12 cellular contexts compared by ENCODE assay signal in genomic region chr2:222448806-222449205, GRCh38. TPM values are rescaled to one million over a fixed set of nuclear protein-coding genes. Genes with fewer than 3 reads are reported as not detected.
A peak's percentile ranks its signal among the peaks of the same experiment; 100 is the strongest.
DNase-seq lines count a peak whose midpoint lies in the region; ATAC-seq and TF ChIP-seq lines count a peak whose summit lies in the region.
"Had no signal": no experiment of that assay in that cellular context is flagged by ENCODE, and none has a peak within 500 bp of the region (broad histone marks: within the 10 kb centered on the region; RNA-seq: fewer than 3 reads in every experiment).

No MANE protein-coding gene starts in this region.

- H2BK12ac ChIP-seq in mesenchymal stem cell (ENCODE audit: low read length in 2 of 2), result no peak overlapping the region

- H2AFZ ChIP-seq in mammary epithelial cell (ENCODE audit: low read depth, low read length) (no peak overlapping the region), mesenchymal stem cell (ENCODE audit: low read depth, low read length) (no peak overlapping the region)

- H3K4me3 ChIP-seq in mammary epithelial cell (replicated peaks in 1 of 3; ENCODE audit: insufficient read depth in 1 of 3, low read depth in 2 of 3, low read length in 3 of 3), result no peak overlapping the region
- H3K4me3 ChIP-seq in mesenchymal stem cell (ENCODE audit: insufficient read depth in 1 of 2, low read depth in 1 of 2, low read length in 2 of 2), result no peak overlapping the region
- no peak overlapping the region for H3K4me3 ChIP-seq in H7 (ENCODE audit: insufficient read depth, low read depth, low read length)

- intact Hi-C loops in mammary epithelial cell (cut with micrococcal nuclease), result no loop called here

- no peak for TF ChIP-seq EP300 in Ishikawa (IDR thresholded peaks at IDR 0.05; ENCODE audit: borderline replicate concordance)

- no peak overlapping the region for H4K8ac ChIP-seq in mesenchymal stem cell (ENCODE audit: low read length)

- no peak overlapping the region for H3K14ac ChIP-seq in mesenchymal stem cell (ENCODE audit: low read length in 2 of 2)

- no peak overlapping the region for H4K91ac ChIP-seq in mesenchymal stem cell (ENCODE audit: low read length)

- no peak overlapping the region for H2BK15ac ChIP-seq in mesenchymal stem cell (ENCODE audit: low read depth, poor library complexity, severe bottlenecking)

- ATAC-seq in T-cell (replicated peaks in 1 of 4) (no peak), GM19328 (IDR thresholded peaks at IDR 0.05; ENCODE audit: unreplicated experiment) (no peak)

- no peak overlapping the region for H3K27ac Mint-ChIP-seq in T-cell
- H3K27ac Mint-ChIP-seq: activated CD4-positive, alpha-beta T cell treated with anti-CD3 and anti-CD28 coated beads, Interleukin-2, amount 10 ng/mL, durations not matched to agents 24 days and 14 days; CD4-positive, CD25-positive, alpha-beta regulatory T cell had no signal

- H4K20me1 ChIP-seq in mammary epithelial cell (ENCODE audit: insufficient read depth, low read length), result no peaks in the 10 kb centered on the region

- no peak overlapping the region for H3K27ac ChIP-seq in mammary epithelial cell (ENCODE audit: insufficient read depth, low read depth, low read length)
- H3K27ac ChIP-seq in mesenchymal stem cell (ENCODE audit: low read length, poor library complexity, severe bottlenecking), result no peak overlapping the region

- BruUV-seq in mammary epithelial cell (replicated peaks; lab: Mats Ljungman, UMichigan), result no TSS peak

- TF ChIP-seq RAD21 in Ishikawa (IDR thresholded peaks at IDR 0.05; ENCODE audit: low read depth), result no peak

- peak; percentile 12 for DNase-seq in AG08396 (ENCODE audit: low spot score)
- DNase-seq in mammary epithelial cell, result peak; percentile 24
- DNase-seq in mesenchymal stem cell, result peak; percentile 96
- DNase-seq in H7, result no peak
- no peak for DNase-seq in kidney tubule cell (ENCODE audit: low spot score)
- no peak for DNase-seq in T-cell
- DNase-seq: activated CD4-positive, alpha-beta T cell treated with anti-CD3 and anti-CD28 coated beads, Interleukin-2, amount 10 ng/mL, durations not matched to agents 24 days and 14 days; CD4-positive, CD25-positive, alpha-beta regulatory T cell; NCI-H1417 treated with DMSO at 0.1 percent for 48 hours; substantia nigra had no signal

- H3K36me3 Mint-ChIP-seq in T-cell, result no peaks in the 10 kb centered on the region

- H3K18ac ChIP-seq in mesenchymal stem cell (ENCODE audit: low read depth in 1 of 2, low read length in 2 of 2), result no peak overlapping the region

- H3K4me1 Mint-ChIP-seq in T-cell, result no peaks in the 10 kb centered on the region

- H3K23ac ChIP-seq in mesenchymal stem cell (ENCODE audit: low read length in 2 of 2), result no peak overlapping the region

- H3K36me3 ChIP-seq in mammary epithelial cell (ENCODE audit: insufficient read depth, low read length) (no peaks in the 10 kb centered on the region), mesenchymal stem cell (ENCODE audit: control insufficient read depth in 1 of 2, insufficient read depth in 2 of 2, low read depth in 1 of 2, low read length in 2 of 2) (no peaks in the 10 kb centered on the region), H7 (replicated peaks; ENCODE audit: control insufficient read depth, insufficient read depth, low read length) (no peaks in the 10 kb centered on the region)

- no peak overlapping the region for H3K4me3 Mint-ChIP-seq in T-cell
- H3K4me3 Mint-ChIP-seq: activated CD4-positive, alpha-beta T cell treated with anti-CD3 and anti-CD28 coated beads, Interleukin-2, amount 10 ng/mL, durations not matched to agents 24 days and 14 days; CD4-positive, CD25-positive, alpha-beta regulatory T cell had no signal

- no peak overlapping the region for H2AK5ac ChIP-seq in mesenchymal stem cell (ENCODE audit: low read length, severe bottlenecking)

- no peak overlapping the region for H2BK120ac ChIP-seq in mesenchymal stem cell (ENCODE audit: low read depth, low read length)

- H3K9me3 ChIP-seq in mammary epithelial cell (replicated peaks; ENCODE audit: insufficient read depth, low read length) (no peaks in the 10 kb centered on the region), mesenchymal stem cell (ENCODE audit: control insufficient read depth, low read length) (no peaks in the 10 kb centered on the region)

- dilution Hi-C loops in mammary epithelial cell (cut with HindIII; ENCODE audit: low sequenced_read_pairs), result no loop called here

- in situ Hi-C loops in mammary epithelial cell (cut with MboI; ENCODE audit: low sequenced_read_pairs in 2 of 2), result no loop called here

- H3K79me1 ChIP-seq in mesenchymal stem cell (replicated peaks; ENCODE audit: low read length, poor library complexity, severe bottlenecking), result no peaks in the 10 kb centered on the region

- H3K4me1 ChIP-seq in mammary epithelial cell (ENCODE audit: insufficient read depth, low read length), result no peaks in the 10 kb centered on the region
- H3K4me1 ChIP-seq in mesenchymal stem cell (ENCODE audit: control insufficient read depth, insufficient read depth, low read depth, low read length), result peaks cover 1% of the 10 kb centered on the region

- H3K4me2 ChIP-seq in mammary epithelial cell (ENCODE audit: insufficient read depth, low read depth, low read length), result no peak overlapping the region
- H3K4me2 ChIP-seq in mesenchymal stem cell (ENCODE audit: low read length, poor library complexity, severe bottlenecking), result no peak overlapping the region

- peak overlapping the region in 1 of 2 experiments; percentile 43 for H3K4ac ChIP-seq in mesenchymal stem cell (ENCODE audit: low read depth in 1 of 2, low read length in 2 of 2)

- H3K9me3 Mint-ChIP-seq in T-cell, result peaks cover 0 to 6% (median 0%) of the 10 kb centered on the region in 3 donors
- H3K9me3 Mint-ChIP-seq: activated CD4-positive, alpha-beta T cell treated with anti-CD3 and anti-CD28 coated beads, Interleukin-2, amount 10 ng/mL, durations not matched to agents 24 days and 14 days had no signal

- no peak for TF ChIP-seq CTCF in mammary epithelial cell (conservative IDR thresholded peaks at IDR 0.05 in 1 of 2, IDR thresholded peaks at IDR 0.05 in 1 of 2; ENCODE audit: extremely low read depth in 1 of 2, insufficient read depth in 1 of 2, low read depth in 1 of 2, low read length in 2 of 2)

- CTCF ChIA-PET in mammary epithelial cell (lab: Charles Lee; ENCODE audit: low non-redundant PET) (no interaction called here), T-cell (lab: Charles Lee) (no interaction called here)

- no peak overlapping the region for H2BK5ac ChIP-seq in mesenchymal stem cell (ENCODE audit: low read depth, low read length, poor library complexity, severe bottlenecking)

- peaks cover 0 to 14% of the 10 kb centered on the region in 2 donors for H3K27me3 Mint-ChIP-seq in T-cell
- H3K27me3 Mint-ChIP-seq: activated CD4-positive, alpha-beta T cell treated with anti-CD3 and anti-CD28 coated beads, Interleukin-2, amount 10 ng/mL, durations not matched to agents 24 days and 14 days; CD4-positive, CD25-positive, alpha-beta regulatory T cell had no signal

- H3K9ac ChIP-seq in mammary epithelial cell (ENCODE audit: insufficient read depth, low read length) (no peak overlapping the region), mesenchymal stem cell (ENCODE audit: low read length) (no peak overlapping the region)

- peaks cover 1% of the 10 kb centered on the region for H3K27me3 ChIP-seq in mammary epithelial cell (ENCODE audit: insufficient read depth, low read length)
- peaks cover 48 to 87% of the 10 kb centered on the region in 2 experiments for H3K27me3 ChIP-seq in mesenchymal stem cell (ENCODE audit: control insufficient read depth in 1 of 2, insufficient read depth in 1 of 2, low read length in 2 of 2)
- H3K27me3 ChIP-seq in H7 (ENCODE audit: control insufficient read depth, insufficient read depth, low read length), result no peaks in the 10 kb centered on the region; the same call in 1 of the 2 replicates

- 56% methylated on average over 7 of the region's 7 CpGs for WGBS in mammary epithelial cell (ENCODE audit: low coverage, missing lambda C conversion rate)
- 0% methylated on average over 7 of the region's 7 CpGs for WGBS in mesenchymal stem cell

- POLR2A ChIA-PET in T-cell (lab: Charles Lee), result no interaction called here

- no peaks in the 10 kb centered on the region for H3K79me2 ChIP-seq in mammary epithelial cell (ENCODE audit: insufficient read depth, low read length)

TF ChIP-seq in Ishikawa, 13 proteins besides CTCF, POLR2A, EP300 and RAD21:
- TF ChIP-seq ZBTB7A (IDR thresholded peaks at IDR 0.05; ENCODE audit: low read depth) (no peak), TAF1 (IDR thresholded peaks at IDR 0.05; ENCODE audit: low read depth) (no peak), NFIC (IDR thresholded peaks at IDR 0.05) (no peak), TCF12 (IDR thresholded peaks at IDR 0.05; ENCODE audit: low read depth) (peak; percentile 34; the same call in 1 of the 2 replicates), USF1 (IDR thresholded peaks at IDR 0.05) (no peak), FOXM1 (IDR thresholded peaks at IDR 0.05; ENCODE audit: borderline replicate concordance, low read depth) (no peak), YY1 (IDR thresholded peaks at IDR 0.05; ENCODE audit: low read depth) (no peak), CEBPB (IDR thresholded peaks at IDR 0.05) (peak; percentile 88), TEAD4 (IDR thresholded peaks at IDR 0.05) (peak; percentile 28; the same call in 1 of the 2 replicates)

RNA-seq across cellular contexts. Expression of gene SGPP2, which starts 24.5 kb away (rescaled TPM):
- total RNA-seq in mammary epithelial cell (1 to 10 TPM; 3.6 to 5.3 TPM), T-cell (1 to 10 TPM; 2.2 to 4.0 (median 3.3) TPM)
- polyA plus RNA-seq in mammary epithelial cell, result 0.96 TPM
- polyA minus RNA-seq in mammary epithelial cell, result 1.3 TPM
- polyA plus RNA-seq in mesenchymal stem cell (2013, experiment 1 of 2), result 0.03 TPM
- polyA plus RNA-seq in mesenchymal stem cell (2013, experiment 2 of 2), result 0.04 TPM
- total RNA-seq in H7 (2014; rRNA removed; shearing (Covaris generic)), result not detected in 2 replicates

Comparison
In these comparisons a context has a peak if more than half of its experiments do, and no peak if none do; other contexts are left out.
1. DNase-seq: peak in AG08396 (single experiment), mammary epithelial cell (single experiment) and mesenchymal stem cell (single experiment); none in H7 (single experiment), kidney tubule cell (single experiment) and T-cell (0 of 34).